8 cellular contexts compared by ENCODE assay signal in the genomic region with DNA sequence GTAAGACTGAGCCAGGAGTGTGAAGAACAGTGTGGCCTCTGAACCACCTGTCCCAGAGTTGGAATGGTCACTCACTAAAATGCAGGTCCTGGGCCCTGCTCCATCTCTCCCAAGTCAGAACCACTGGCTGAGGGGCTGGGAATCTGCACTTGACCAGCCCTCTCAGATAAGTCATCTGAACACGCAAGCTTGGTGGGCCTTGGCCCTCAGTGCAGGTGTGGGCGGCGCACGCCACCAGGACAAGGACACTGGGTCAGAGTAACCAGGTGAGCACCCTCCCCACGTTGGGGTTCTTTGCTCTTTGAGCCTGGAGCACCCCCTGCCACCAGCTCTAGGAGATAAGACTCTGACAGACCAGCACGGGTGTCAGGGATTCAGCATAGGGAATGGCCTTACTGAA.
"Had no signal": no experiment of that assay in that cellular context is flagged by ENCODE, and none has a peak within 500 bp of the region (broad histone marks: within the 10 kb centered on the region; RNA-seq: fewer than 3 reads in every experiment).

No MANE protein-coding gene starts in this region.

- FAIRE-seq: H1, H54, K562 had no signal

- DNase-seq: H9, HCEC 1CT, IMR-90 had no signal

- ATAC-seq: GM23338 had no signal

- H3K4me2 ChIP-seq: GM23338 had no signal

- H3K4me3 ChIP-seq: GM23338, K562 had no signal

- H3K27ac ChIP-seq: HL-60 had no signal

- H2AFZ ChIP-seq: GM23338 had no signal
